Comparison of ENCODE assay signal across 8 cellular contexts in genomic region chr12:111685811-111686573, GRCh38. TPM values are rescaled to one million over a fixed set of nuclear protein-coding genes. Genes with fewer than 3 reads are reported as not detected.
DNase-seq lines count a peak whose midpoint lies in the region; ATAC-seq, FAIRE-seq and TF ChIP-seq lines count a peak whose summit lies in the region.

Gene ACAD10 (plus strand): TSS chr12:111686053. CDS start chr12:111692710, 6,657 bp downstream.
A gene with protein sequence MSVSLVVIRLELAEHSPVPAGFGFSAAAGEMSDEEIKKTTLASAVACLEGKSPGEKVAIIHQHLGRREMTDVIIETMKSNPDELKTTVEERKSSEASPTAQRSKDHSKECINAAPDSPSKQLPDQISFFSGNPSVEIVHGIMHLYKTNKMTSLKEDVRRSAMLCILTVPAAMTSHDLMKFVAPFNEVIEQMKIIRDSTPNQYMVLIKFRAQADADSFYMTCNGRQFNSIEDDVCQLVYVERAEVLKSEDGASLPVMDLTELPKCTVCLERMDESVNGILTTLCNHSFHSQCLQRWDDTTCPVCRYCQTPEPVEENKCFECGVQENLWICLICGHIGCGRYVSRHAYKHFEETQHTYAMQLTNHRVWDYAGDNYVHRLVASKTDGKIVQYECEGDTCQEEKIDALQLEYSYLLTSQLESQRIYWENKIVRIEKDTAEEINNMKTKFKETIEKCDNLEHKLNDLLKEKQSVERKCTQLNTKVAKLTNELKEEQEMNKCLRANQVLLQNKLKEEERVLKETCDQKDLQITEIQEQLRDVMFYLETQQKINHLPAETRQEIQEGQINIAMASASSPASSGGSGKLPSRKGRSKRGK (minus strand): TSS chr12:111685956. CDS start chr12:111685792, 164 bp downstream.

- H3K9me2 ChIP-seq in Loucy (replicated peaks; ENCODE audit: low read depth, low read length), result no peaks in the 10 kb centered on the region

- H3K4me1 Mint-ChIP-seq in activated T-helper 2 cell treated with anti-CD3 and anti-CD28 coated beads, Interferon-gamma antibody, Interleukin-2, Interleukin-4, amounts not matched to agents 10 μg/mL and 5 μg/mL and 100 μg/mL, durations not matched to agents 14 hours and 24 hours and 36 hours (ENCODE audit: low read depth), result peaks cover 29% of the 10 kb centered on the region
- H3K4me1 Mint-ChIP-seq in naive thymus-derived CD8-positive, alpha-beta T cell, result peaks cover 19 to 47% (median 44%) of the 10 kb centered on the region in 4 donors
- H3K4me1 Mint-ChIP-seq in stimulated activated naive B cell treated with anti-CD40 and anti-IgM and Interleukin-4, amounts not matched to agents 10 μg/mL and 1 μg/mL and 100 μg/mL, for 72 hours, result peaks cover 17 to 43% of the 10 kb centered on the region in 2 donors

- H3K79me2 ChIP-seq in Loucy (ENCODE audit: insufficient read depth, low read length), result peaks cover 46% of the 10 kb centered on the region

- peak; percentile 93 for ATAC-seq in RWPE2 (ENCODE audit: low read depth)
- peak; percentile 92 to 96 for ATAC-seq in naive thymus-derived CD8-positive, alpha-beta T cell
- peak; percentile 96 for ATAC-seq in stimulated activated naive B cell treated with anti-CD40 and anti-IgM and Interleukin-4, amounts not matched to agents 10 μg/mL and 1 μg/mL and 100 μg/mL, for 72 hours (replicated peaks)

- peaks cover 25% of the 10 kb centered on the region for H3K36me3 Mint-ChIP-seq in activated T-helper 2 cell treated with anti-CD3 and anti-CD28 coated beads, Interferon-gamma antibody, Interleukin-2, Interleukin-4, amounts not matched to agents 10 μg/mL and 5 μg/mL and 100 μg/mL, durations not matched to agents 14 hours and 24 hours and 36 hours (ENCODE audit: low read depth)
- peaks cover 0 to 26% (median 3%) of the 10 kb centered on the region in 3 donors for H3K36me3 Mint-ChIP-seq in naive thymus-derived CD8-positive, alpha-beta T cell
- H3K36me3 Mint-ChIP-seq in stimulated activated naive B cell treated with anti-CD40 and anti-IgM and Interleukin-4, amounts not matched to agents 10 μg/mL and 1 μg/mL and 100 μg/mL, for 72 hours, result peaks cover 12 to 16% of the 10 kb centered on the region in 2 donors

- POLR2A ChIA-PET in naive thymus-derived CD8-positive, alpha-beta T cell (lab: Charles Lee), result interaction anchor here (0.6 to 1.7 kb wide), 8 partner anchors 24 to 1398 kb away, joined by 3 to 9 read pairs (median 5); partner anchors contain the start of genes ATXN2, GPN3, MAPKAPK5 and NAA25

- no peaks in the 10 kb centered on the region for H3K9me3 Mint-ChIP-seq in activated T-helper 2 cell treated with anti-CD3 and anti-CD28 coated beads, Interferon-gamma antibody, Interleukin-2, Interleukin-4, amounts not matched to agents 10 μg/mL and 5 μg/mL and 100 μg/mL, durations not matched to agents 14 hours and 24 hours and 36 hours
- no peaks in the 10 kb centered on the region for H3K9me3 Mint-ChIP-seq in naive thymus-derived CD8-positive, alpha-beta T cell
- H3K9me3 Mint-ChIP-seq in stimulated activated naive B cell treated with anti-CD40 and anti-IgM and Interleukin-4, amounts not matched to agents 10 μg/mL and 1 μg/mL and 100 μg/mL, for 72 hours, result no peaks in the 10 kb centered on the region

- H3K27me3 Mint-ChIP-seq in activated T-helper 2 cell treated with anti-CD3 and anti-CD28 coated beads, Interferon-gamma antibody, Interleukin-2, Interleukin-4, amounts not matched to agents 10 μg/mL and 5 μg/mL and 100 μg/mL, durations not matched to agents 14 hours and 24 hours and 36 hours (ENCODE audit: low read depth), result no peaks in the 10 kb centered on the region
- peaks cover 0 to 2% (median 0%) of the 10 kb centered on the region in 5 donors for H3K27me3 Mint-ChIP-seq in naive thymus-derived CD8-positive, alpha-beta T cell
- H3K27me3 Mint-ChIP-seq in stimulated activated naive B cell treated with anti-CD40 and anti-IgM and Interleukin-4, amounts not matched to agents 10 μg/mL and 1 μg/mL and 100 μg/mL, for 72 hours, result no peaks in the 10 kb centered on the region

- H3K4me1 ChIP-seq in Loucy (ENCODE audit: insufficient read depth, low read length, poor library complexity, severe bottlenecking) (peaks cover 25% of the 10 kb centered on the region), RWPE2 (ENCODE audit: insufficient read depth, poor library complexity, severe bottlenecking) (no peaks in the 10 kb centered on the region)

- peak within 1 kb of the TSS; percentile 87 for H2AFZ ChIP-seq in Loucy (ENCODE audit: low read length)

- TF ChIP-seq POLR2A in H54 (IDR thresholded peaks at IDR 0.05; ENCODE audit: low read depth, low read length), result peak; percentile 86

- H3K36me3 ChIP-seq in Loucy (ENCODE audit: insufficient read depth, low read length) (peaks cover 18% of the 10 kb centered on the region; the same call in 1 of the 2 replicates), RWPE2 (ENCODE audit: low read depth) (peaks cover 18% of the 10 kb centered on the region)

- H3K27ac Mint-ChIP-seq in activated T-helper 2 cell treated with anti-CD3 and anti-CD28 coated beads, Interferon-gamma antibody, Interleukin-2, Interleukin-4, amounts not matched to agents 10 μg/mL and 5 μg/mL and 100 μg/mL, durations not matched to agents 14 hours and 24 hours and 36 hours, result peak within 1 kb of the TSS; percentile 93
- peak within 1 kb of the TSS; percentile 94 to 99 (median 96) for H3K27ac Mint-ChIP-seq in naive thymus-derived CD8-positive, alpha-beta T cell
- peak within 1 kb of the TSS; percentile 99 for H3K27ac Mint-ChIP-seq in stimulated activated naive B cell treated with anti-CD40 and anti-IgM and Interleukin-4, amounts not matched to agents 10 μg/mL and 1 μg/mL and 100 μg/mL, for 72 hours

- peak within 1 kb of the TSS; percentile 86 for H3K4me2 ChIP-seq in Loucy (ENCODE audit: low read depth, low read length, poor library complexity, severe bottlenecking)

- H3F3A ChIP-seq in Loucy (ENCODE audit: low read depth), result no peaks in the 10 kb centered on the region; the same call in 1 of the 2 replicates

- peak within 1 kb of the TSS; percentile 93 for H3K9ac ChIP-seq in Loucy (ENCODE audit: low read depth, low read length, poor library complexity, severe bottlenecking)

- peak within 1 kb of the TSS; percentile 95 for H3K4me3 Mint-ChIP-seq in activated T-helper 2 cell treated with anti-CD3 and anti-CD28 coated beads, Interferon-gamma antibody, Interleukin-2, Interleukin-4, amounts not matched to agents 10 μg/mL and 5 μg/mL and 100 μg/mL, durations not matched to agents 14 hours and 24 hours and 36 hours (ENCODE audit: low read depth)
- peak within 1 kb of the TSS; percentile 89 to 97 (median 96) for H3K4me3 Mint-ChIP-seq in naive thymus-derived CD8-positive, alpha-beta T cell
- H3K4me3 Mint-ChIP-seq in stimulated activated naive B cell treated with anti-CD40 and anti-IgM and Interleukin-4, amounts not matched to agents 10 μg/mL and 1 μg/mL and 100 μg/mL, for 72 hours, result peak within 1 kb of the TSS; percentile 99

- peaks cover 25% of the 10 kb centered on the region for H4K20me1 ChIP-seq in Loucy (ENCODE audit: insufficient read depth, low read length, poor library complexity, severe bottlenecking)

- H3K4me3 ChIP-seq in Loucy (ENCODE audit: low read length, poor library complexity, severe bottlenecking) (peak within 1 kb of the TSS; percentile 99), RWPE2 (ENCODE audit: severe bottlenecking) (peak within 1 kb of the TSS; percentile 83), fibroblast of mammary gland (ENCODE audit: control insufficient read depth, low read depth, low read length) (peak within 1 kb of the TSS; percentile 67)

- peak within 1 kb of the TSS; percentile 28 for H3K27ac ChIP-seq in RWPE2 (ENCODE audit: poor library complexity, severe bottlenecking)

- H3K27me3 ChIP-seq in Loucy (ENCODE audit: insufficient read depth, low read length, poor library complexity, severe bottlenecking) (no peaks in the 10 kb centered on the region), RWPE2 (ENCODE audit: insufficient read depth, poor library complexity, severe bottlenecking) (no peaks in the 10 kb centered on the region)

- intact Hi-C loops in activated T-helper 2 cell treated with anti-CD3 and anti-CD28 coated beads, Interferon-gamma antibody, Interleukin-2, Interleukin-4, amounts not matched to agents 10 μg/mL and 5 μg/mL and 100 μg/mL, durations not matched to agents 14 hours and 24 hours and 36 hours (cut with micrococcal nuclease), result loop anchor here (1.0 to 10.0 kb wide), 6 partner anchors 89 to 441 kb away; partner anchors contain the start of genes ATXN2, MAPKAPK5, SH2B3 and TRAFD1

- peak; percentile 98 for DNase-seq in ELF-1 (ENCODE audit: low read depth, low spot score)
- peak; percentile 94 for DNase-seq in H54 (ENCODE audit: insufficient read length, low spot score)
- DNase-seq in RWPE2 (ENCODE audit: low spot score), result peak; percentile 89
- peak; percentile 95 for DNase-seq in activated T-helper 2 cell treated with anti-CD3 and anti-CD28 coated beads, Interferon-gamma antibody, Interleukin-2, Interleukin-4, amounts not matched to agents 10 μg/mL and 5 μg/mL and 100 μg/mL, durations not matched to agents 14 hours and 24 hours and 36 hours (ENCODE audit: low spot score)
- DNase-seq in fibroblast of mammary gland (ENCODE audit: low read depth), result peak; percentile 92
- peak; percentile 87 to 99 (median 94) for DNase-seq in naive thymus-derived CD8-positive, alpha-beta T cell
- peak; percentile 94 for DNase-seq in stimulated activated naive B cell treated with anti-CD40 and anti-IgM and Interleukin-4, amounts not matched to agents 10 μg/mL and 1 μg/mL and 100 μg/mL, for 72 hours

- no peak for TF ChIP-seq CTCF in Loucy (conservative IDR thresholded peaks at IDR 0.05; ENCODE audit: low read length)
- no peak for TF ChIP-seq CTCF in RWPE2 (IDR thresholded peaks at IDR 0.05; ENCODE audit: poor library complexity, severe bottlenecking)
- TF ChIP-seq CTCF in fibroblast of mammary gland (conservative IDR thresholded peaks at IDR 0.05; ENCODE audit: control insufficient read depth, insufficient read depth, low read depth, low read length), result no peak

- H3K9me3 ChIP-seq in Loucy (ENCODE audit: insufficient read depth, low read depth, low read length), result no peaks in the 10 kb centered on the region
- H3K9me3 ChIP-seq in RWPE2 (ENCODE audit: severe bottlenecking), result no peaks in the 10 kb centered on the region

- peak; percentile 93 for FAIRE-seq in H54 (lab: Jason Lieb, UNC)

RNA-seq across cellular contexts. Expression of gene ACAD10, which starts in this region (rescaled TPM):
- total RNA-seq in activated T-helper 2 cell treated with anti-CD3 and anti-CD28 coated beads, Interferon-gamma antibody, Interleukin-2, Interleukin-4, amounts not matched to agents 10 μg/mL and 5 μg/mL and 100 μg/mL, durations not matched to agents 14 hours and 24 hours and 36 hours, result 25.4 and 32.6 TPM in 2 replicates
- total RNA-seq in naive thymus-derived CD8-positive, alpha-beta T cell, result 10 to 100 TPM; 57.3 to 62.2 TPM
- polyA plus RNA-seq in naive thymus-derived CD8-positive, alpha-beta T cell, result 10 to 100 TPM in 2 of 3 donors, 1 to 10 TPM in 1; 9.4 to 12.9 (median 10.1) TPM

RNA-seq across cellular contexts. Expression of the second gene that starts in this region (rescaled TPM):
- total RNA-seq in activated T-helper 2 cell treated with anti-CD3 and anti-CD28 coated beads, Interferon-gamma antibody, Interleukin-2, Interleukin-4, amounts not matched to agents 10 μg/mL and 5 μg/mL and 100 μg/mL, durations not matched to agents 14 hours and 24 hours and 36 hours, result 18.5 and 19.3 TPM in 2 replicates
- 10 to 100 TPM; 24.9 to 26.7 TPM for total RNA-seq in naive thymus-derived CD8-positive, alpha-beta T cell
- 10 to 100 TPM; 17.8 to 25.1 (median 20.4) TPM for polyA plus RNA-seq in naive thymus-derived CD8-positive, alpha-beta T cell

Comparison
In these comparisons a context has a peak if more than half of its experiments do, and no peak if none do; other contexts are left out.
1. Peak in every context shown above with its lines: DNase-seq, ATAC-seq, H3K4me3 ChIP-seq and H3K27ac ChIP-seq.